ENCODE assay signal across 9 cellular contexts in genomic region chr2:15941483-15941853, GRCh38. TPM values are rescaled to one million over a fixed set of nuclear protein-coding genes. Genes with fewer than 3 reads are reported as not detected.
DNase-seq lines count a peak whose midpoint lies in the region; ATAC-seq and TF ChIP-seq lines count a peak whose summit lies in the region.
"Had no signal": no experiment of that assay in that cellular context is flagged by ENCODE, and none has a peak within 500 bp of the region (broad histone marks: within the 10 kb centered on the region; RNA-seq: fewer than 3 reads in every experiment).

No MANE protein-coding gene starts in this region.

- no peaks in the 10 kb centered on the region for H3K9me3 ChIP-seq in tibial artery
- H3K9me3 ChIP-seq: adrenal gland had no signal

- TF ChIP-seq CTCF in tibial artery (IDR thresholded peaks at IDR 0.05) = no peak

- CTCF ChIA-PET in activated naive CD4-positive, alpha-beta T cell treated with anti-CD3 and anti-CD28 coated beads for 36 hours (lab: Charles Lee) = interaction anchor here (0.6 to 3.5 kb wide), 8 partner anchors 23 to 343 kb away, joined by 3 to 29 read pairs (median 4); no protein-coding TSS in a partner anchor

- peak; percentile 38 for DNase-seq in activated naive CD4-positive, alpha-beta T cell treated with anti-CD3 and anti-CD28 coated beads for 36 hours
- no peak for DNase-seq in activated naive CD4-positive, alpha-beta T cell treated with anti-CD3 and anti-CD28 coated beads, Interleukin-2, amount 50 U/mL, for 16 hours
- no peak for DNase-seq in activated naive CD8-positive, alpha-beta T cell treated with anti-CD3 and anti-CD28 coated beads, Interleukin-2, amount 10 ng/mL, durations not matched to agents 7 days and 5 days
- DNase-seq in memory B cell (ENCODE audit: low spot score in 2 of 2) (no peak), tibial artery (no peak), NOMO-1 (lab: John Stamatoyannopoulos, UW; ENCODE audit: unreplicated experiment in 2 of 2) (no peak)

- peak overlapping the region; percentile 30 to 52 for H3K4me3 ChIP-seq in tibial artery

- no peaks in the 10 kb centered on the region for H3K9me3 Mint-ChIP-seq in activated naive CD4-positive, alpha-beta T cell treated with anti-CD3 and anti-CD28 coated beads for 36 hours
- no peaks in the 10 kb centered on the region for H3K9me3 Mint-ChIP-seq in activated naive CD8-positive, alpha-beta T cell treated with anti-CD3 and anti-CD28 coated beads, Interleukin-2, amount 10 ng/mL, durations not matched to agents 7 days and 5 days
- H3K9me3 Mint-ChIP-seq in memory B cell = no peaks in the 10 kb centered on the region

- POLR2A ChIA-PET in activated naive CD8-positive, alpha-beta T cell treated with anti-CD3 and anti-CD28 coated beads, Interleukin-2, amount 10 ng/mL, durations not matched to agents 7 days and 5 days (lab: Charles Lee) = no interaction called here

- H3K27me3 Mint-ChIP-seq in activated naive CD4-positive, alpha-beta T cell treated with anti-CD3 and anti-CD28 coated beads for 36 hours (ENCODE audit: low read depth) = peaks cover 48% of the 10 kb centered on the region
- H3K27me3 Mint-ChIP-seq in activated naive CD8-positive, alpha-beta T cell treated with anti-CD3 and anti-CD28 coated beads, Interleukin-2, amount 10 ng/mL, durations not matched to agents 7 days and 5 days = peaks cover 60% of the 10 kb centered on the region
- H3K27me3 Mint-ChIP-seq in memory B cell = peaks cover 18% of the 10 kb centered on the region

- peaks cover 31% of the 10 kb centered on the region for H3K4me1 Mint-ChIP-seq in activated naive CD4-positive, alpha-beta T cell treated with anti-CD3 and anti-CD28 coated beads for 36 hours (ENCODE audit: low read depth)
- peaks cover 7% of the 10 kb centered on the region for H3K4me1 Mint-ChIP-seq in activated naive CD8-positive, alpha-beta T cell treated with anti-CD3 and anti-CD28 coated beads, Interleukin-2, amount 10 ng/mL, durations not matched to agents 7 days and 5 days
- H3K4me1 Mint-ChIP-seq in memory B cell = peaks cover 5% of the 10 kb centered on the region

- no peaks in the 10 kb centered on the region for H3K36me3 Mint-ChIP-seq in activated naive CD4-positive, alpha-beta T cell treated with anti-CD3 and anti-CD28 coated beads for 36 hours (ENCODE audit: low read depth)
- H3K36me3 Mint-ChIP-seq in activated naive CD8-positive, alpha-beta T cell treated with anti-CD3 and anti-CD28 coated beads, Interleukin-2, amount 10 ng/mL, durations not matched to agents 7 days and 5 days = no peaks in the 10 kb centered on the region
- no peaks in the 10 kb centered on the region for H3K36me3 Mint-ChIP-seq in memory B cell

- H3K36me3 ChIP-seq in tibial artery = no peaks in the 10 kb centered on the region
- H3K36me3 ChIP-seq: adrenal gland had no signal

- no peak for ATAC-seq in activated naive CD8-positive, alpha-beta T cell treated with anti-CD3 and anti-CD28 coated beads, Interleukin-2, amount 10 ng/mL, durations not matched to agents 7 days and 5 days (ENCODE audit: low read depth)
- ATAC-seq in memory B cell (ENCODE audit: low read depth) = no peak
- ATAC-seq in GM19397 (IDR thresholded peaks at IDR 0.05; ENCODE audit: unreplicated experiment) = no peak
- no peak for ATAC-seq in HG03520 (IDR thresholded peaks at IDR 0.05; ENCODE audit: unreplicated experiment)

- H3K27ac ChIP-seq in tibial artery = no peak overlapping the region
- H3K27ac ChIP-seq: adrenal gland had no signal

- H3K4me3 Mint-ChIP-seq in activated naive CD4-positive, alpha-beta T cell treated with anti-CD3 and anti-CD28 coated beads for 36 hours = peak overlapping the region; percentile 58
- H3K4me3 Mint-ChIP-seq in activated naive CD8-positive, alpha-beta T cell treated with anti-CD3 and anti-CD28 coated beads, Interleukin-2, amount 10 ng/mL, durations not matched to agents 7 days and 5 days = peak overlapping the region; percentile 65
- peak overlapping the region; percentile 61 for H3K4me3 Mint-ChIP-seq in memory B cell

- H3K27ac Mint-ChIP-seq in activated naive CD4-positive, alpha-beta T cell treated with anti-CD3 and anti-CD28 coated beads for 36 hours = no peak overlapping the region
- H3K27ac Mint-ChIP-seq in activated naive CD8-positive, alpha-beta T cell treated with anti-CD3 and anti-CD28 coated beads, Interleukin-2, amount 10 ng/mL, durations not matched to agents 7 days and 5 days = no peak overlapping the region
- no peak overlapping the region for H3K27ac Mint-ChIP-seq in memory B cell

- peaks cover 0 to 74% of the 10 kb centered on the region in 2 donors for H3K27me3 ChIP-seq in tibial artery

- intact Hi-C loops in activated naive CD4-positive, alpha-beta T cell treated with anti-CD3 and anti-CD28 coated beads for 36 hours (cut with micrococcal nuclease) = loop anchor here (2.0 to 5.0 kb wide), 4 partner anchors 156 to 567 kb away; no protein-coding TSS in a partner anchor
- intact Hi-C loops in tibial artery (cut with DNase I; ENCODE audit: low total_unique reads) = loop anchor here (2.0 to 10.0 kb wide), 2 partner anchors 35 to 297 kb away; no protein-coding TSS in a partner anchor

- peaks cover 0 to 36% (median 31%) of the 10 kb centered on the region in 4 donors for H3K4me1 ChIP-seq in tibial artery

RNA-seq across cellular contexts. Expression of gene MYCN, which starts 1.1 kb away (rescaled TPM):
- total RNA-seq in activated naive CD4-positive, alpha-beta T cell treated with anti-CD3 and anti-CD28 coated beads for 36 hours = under 1 TPM in 1 of 2 experiments, not detected in 1; 0.19 TPM
- total RNA-seq in activated naive CD8-positive, alpha-beta T cell treated with anti-CD3 and anti-CD28 coated beads, Interleukin-2, amount 10 ng/mL, durations not matched to agents 7 days and 5 days = not detected
